18 cellular contexts compared by ENCODE assay signal in genomic region chr17:48110722-48111121, GRCh38. TPM values are rescaled to one million over a fixed set of nuclear protein-coding genes. Genes with fewer than 3 reads are reported as not detected.
A peak's percentile ranks its signal among the peaks of the same experiment; 100 is the strongest.
DNase-seq lines count a peak whose midpoint lies in the region; ATAC-seq and TF ChIP-seq lines count a peak whose summit lies in the region.
"Had no signal": no experiment of that assay in that cellular context is flagged by ENCODE, and none has a peak within 500 bp of the region (broad histone marks: within the 10 kb centered on the region; RNA-seq: fewer than 3 reads in every experiment).

No MANE protein-coding gene starts in this region.

- H3K56ac ChIP-seq in mesendoderm (ENCODE audit: low read length) = no peak overlapping the region

- TF ChIP-seq CTCF in glutamatergic neuron (IDR thresholded peaks at IDR 0.05; ENCODE audit: partially characterized antibody, unreplicated experiment) (no peak), lower lobe of right lung (IDR thresholded peaks at IDR 0.05) (no peak)

- H2BK15ac ChIP-seq in mesendoderm (replicated peaks; ENCODE audit: low read depth) = no peak overlapping the region

- no peaks in the 10 kb centered on the region for H3K9me3 Mint-ChIP-seq in CD8-positive, alpha-beta memory T cell
- no peaks in the 10 kb centered on the region for H3K9me3 Mint-ChIP-seq in glutamatergic neuron (ENCODE audit: unreplicated experiment)

- peak overlapping the region; percentile 42 to 89 (median 76) for H3K27ac Mint-ChIP-seq in CD8-positive, alpha-beta memory T cell
- H3K27ac Mint-ChIP-seq in T-helper 17 cell (peak overlapping the region; percentile 90), glutamatergic neuron (ENCODE audit: unreplicated experiment) (peak overlapping the region; percentile 56)

- H4K5ac ChIP-seq in mesendoderm (ENCODE audit: low read length) = no peak overlapping the region

- no peak overlapping the region for H2AK5ac ChIP-seq in mesendoderm (ENCODE audit: low read length)

- no peak overlapping the region for H3K4ac ChIP-seq in mesendoderm (ENCODE audit: low read depth, low read length)

- H3K9ac ChIP-seq in BLaER1 = no peak overlapping the region
- H3K9ac ChIP-seq in mesendoderm (ENCODE audit: low read length) = no peak overlapping the region

- peaks cover 11% of the 10 kb centered on the region for H3K79me1 ChIP-seq in mesendoderm (ENCODE audit: low read length)

- no CpG with 5 or more reads among the region's 8 CpGs for WGBS in mesendoderm (ENCODE audit: extremely low coverage, insufficient coverage, low lambda C conversion rate)

- peaks cover 62% of the 10 kb centered on the region for H3K4me1 ChIP-seq in BLaER1
- H3K4me1 ChIP-seq in CD8-positive, alpha-beta memory T cell (ENCODE audit: insufficient read depth, low read length) = peaks cover 33% of the 10 kb centered on the region
- peaks cover 35% of the 10 kb centered on the region for H3K4me1 ChIP-seq in lower lobe of right lung
- H3K4me1 ChIP-seq in mesendoderm (ENCODE audit: control insufficient read depth, low read depth, low read length) = no peaks in the 10 kb centered on the region

- peaks cover 32% of the 10 kb centered on the region for H3K36me3 ChIP-seq in BLaER1
- H3K36me3 ChIP-seq in CD8-positive, alpha-beta memory T cell (ENCODE audit: insufficient read depth, low read length) = peaks cover 8% of the 10 kb centered on the region
- peaks cover 27% of the 10 kb centered on the region for H3K36me3 ChIP-seq in lower lobe of right lung
- H3K36me3 ChIP-seq in mesendoderm (ENCODE audit: control insufficient read depth, insufficient read depth, low read length) = no peaks in the 10 kb centered on the region

- peaks cover 0 to 25% (median 2%) of the 10 kb centered on the region in 3 donors for H3K36me3 Mint-ChIP-seq in CD8-positive, alpha-beta memory T cell
- H3K36me3 Mint-ChIP-seq in T-helper 17 cell (ENCODE audit: low read depth) = peaks cover 2% of the 10 kb centered on the region
- H3K36me3 Mint-ChIP-seq in glutamatergic neuron (ENCODE audit: unreplicated experiment) = peaks cover 6% of the 10 kb centered on the region

- H4K8ac ChIP-seq in mesendoderm (ENCODE audit: low read depth, low read length) = no peak overlapping the region

- intact Hi-C loops in lower lobe of right lung (cut with DNase I) = no loop called here

- H3K4me1 Mint-ChIP-seq in CD8-positive, alpha-beta memory T cell = peaks cover 50 to 62% (median 57%) of the 10 kb centered on the region in 3 donors
- H3K4me1 Mint-ChIP-seq in T-helper 17 cell = peaks cover 48% of the 10 kb centered on the region
- peaks cover 14% of the 10 kb centered on the region for H3K4me1 Mint-ChIP-seq in glutamatergic neuron (ENCODE audit: low read depth, unreplicated experiment)

- no peaks in the 10 kb centered on the region for H3K27me3 Mint-ChIP-seq in CD8-positive, alpha-beta memory T cell
- H3K27me3 Mint-ChIP-seq in T-helper 17 cell (no peaks in the 10 kb centered on the region), glutamatergic neuron (ENCODE audit: unreplicated experiment) (no peaks in the 10 kb centered on the region)

- H3K18ac ChIP-seq in mesendoderm (ENCODE audit: low read length) = no peak overlapping the region

- POLR2A ChIA-PET in CD8-positive, alpha-beta memory T cell (lab: Charles Lee) = no interaction called here

- CTCF ChIA-PET in CD8-positive, alpha-beta memory T cell (lab: Charles Lee) = interaction anchor here (1.0 to 1.4 kb wide), 2 partner anchors 20 to 32 kb away, joined by 3 to 7 read pairs; no protein-coding TSS in a partner anchor

- H2BK5ac ChIP-seq in mesendoderm (ENCODE audit: low read length) = no peak overlapping the region

- peaks cover 13% of the 10 kb centered on the region for H3K79me2 ChIP-seq in mesendoderm (ENCODE audit: control insufficient read depth, insufficient read depth, low read length)

- H3K23ac ChIP-seq in mesendoderm (ENCODE audit: low read length) = no peak overlapping the region

- no peaks in the 10 kb centered on the region for H3K9me3 ChIP-seq in BLaER1
- no peaks in the 10 kb centered on the region for H3K9me3 ChIP-seq in CD8-positive, alpha-beta memory T cell (ENCODE audit: low read length)
- no peaks in the 10 kb centered on the region for H3K9me3 ChIP-seq in T-helper 17 cell (ENCODE audit: control insufficient read depth, low read length, poor library complexity, severe bottlenecking)
- no peaks in the 10 kb centered on the region for H3K9me3 ChIP-seq in lower lobe of right lung
- H3K9me3 ChIP-seq: BE2C, MG63, thoracic aorta had no signal

- H3K4me3 ChIP-seq in BLaER1 (no peak overlapping the region), lower lobe of right lung (no peak overlapping the region), mesendoderm (ENCODE audit: low read length) (no peak overlapping the region)
- H3K4me3 ChIP-seq in CD8-positive, alpha-beta memory T cell (ENCODE audit: low read length) = no peak overlapping the region
- H3K4me3 ChIP-seq: MG63, thoracic aorta had no signal

- no peak overlapping the region for H2BK120ac ChIP-seq in mesendoderm (ENCODE audit: low read depth, low read length)

- DNase-seq in CD8-positive, alpha-beta memory T cell = no peak
- no peak for DNase-seq in T-helper 17 cell
- DNase-seq in glutamatergic neuron = no peak
- no peak for DNase-seq in lower lobe of right lung
- DNase-seq in mesendoderm = no peak
- DNase-seq: activated CD8-positive, alpha-beta memory T cell treated with anti-CD3 and anti-CD28 coated beads for 24 hours; BE2C; DND-41; head of caudate nucleus; kidney; MG63; NCI-H1930; NCI-H69; T-helper 9 cell had no signal

- H3K27me3 ChIP-seq in BLaER1 (no peaks in the 10 kb centered on the region), lower lobe of right lung (ENCODE audit: low read depth) (no peaks in the 10 kb centered on the region), mesendoderm (ENCODE audit: insufficient read depth, low read length, poor library complexity) (no peaks in the 10 kb centered on the region)
- no peaks in the 10 kb centered on the region for H3K27me3 ChIP-seq in CD8-positive, alpha-beta memory T cell (ENCODE audit: insufficient read depth, low read length, poor library complexity, severe bottlenecking)
- H3K27me3 ChIP-seq: BE2C, MG63 had no signal

- H3K27ac ChIP-seq in BLaER1 (no peak overlapping the region), lower lobe of right lung (no peak overlapping the region), mesendoderm (ENCODE audit: low read depth, low read length) (no peak overlapping the region)
- H3K27ac ChIP-seq in CD8-positive, alpha-beta memory T cell (ENCODE audit: low read depth, low read length) = no peak overlapping the region
- H3K27ac ChIP-seq: thoracic aorta had no signal

- H3K4me2 ChIP-seq in BLaER1 = peak overlapping the region; percentile 51
- H3K4me2 ChIP-seq in mesendoderm (ENCODE audit: low read length) = no peak overlapping the region

- peaks cover 21% of the 10 kb centered on the region; the same call in 1 of the 2 replicates for H4K20me1 ChIP-seq in BLaER1

- no peak for ATAC-seq in T-helper 17 cell
- no peak for ATAC-seq in lower lobe of right lung
- no peak for ATAC-seq in HG03565 (IDR thresholded peaks at IDR 0.05; ENCODE audit: unreplicated experiment)
- no peak for ATAC-seq in GM19035 (IDR thresholded peaks at IDR 0.05; ENCODE audit: unreplicated experiment)

- peak overlapping the region in 3 of 7 donors; percentile 18 to 35 (median 29) for H3K4me3 Mint-ChIP-seq in CD8-positive, alpha-beta memory T cell
- H3K4me3 Mint-ChIP-seq in T-helper 17 cell (peak overlapping the region; percentile 66), glutamatergic neuron (ENCODE audit: unreplicated experiment) (peak overlapping the region; percentile 72)

RNA-seq across cellular contexts. Expression of gene SNX11, which starts 3.2 kb away (rescaled TPM):
- total RNA-seq in CD8-positive, alpha-beta memory T cell = 10 to 100 TPM; 43.3 to 45.2 TPM
- polyA plus RNA-seq in CD8-positive, alpha-beta memory T cell = 26.5 TPM
- total RNA-seq in T-helper 17 cell (10 to 100 TPM; 12.8 to 13.2 TPM), glutamatergic neuron (ENCODE audit: unreplicated experiment) (44.0 TPM), lower lobe of right lung (19.7 TPM)
- 10.0 TPM for polyA plus RNA-seq in mesendoderm (2013, experiment 1 of 2)
- 10.2 TPM for polyA plus RNA-seq in mesendoderm (2013, experiment 2 of 2)

RNA-seq across cellular contexts. Expression of gene CBX1, which starts 9.4 kb away (rescaled TPM):
- total RNA-seq in CD8-positive, alpha-beta memory T cell = 10 to 100 TPM; 63.1 to 65.1 TPM
- polyA plus RNA-seq in CD8-positive, alpha-beta memory T cell = 21.1 TPM
- total RNA-seq in T-helper 17 cell = 10 to 100 TPM; 12.7 to 16.9 TPM
- 141 TPM for total RNA-seq in glutamatergic neuron (ENCODE audit: unreplicated experiment)
- 30.7 TPM for total RNA-seq in lower lobe of right lung
- 127 TPM for polyA plus RNA-seq in mesendoderm (2013, experiment 1 of 2)
- 125 TPM for polyA plus RNA-seq in mesendoderm (2013, experiment 2 of 2)
